Comparison of ENCODE assay signal across 8 cellular contexts in genomic region chr6:138773177-138774091, GRCh38. TPM values are rescaled to one million over a fixed set of nuclear protein-coding genes. Genes with fewer than 3 reads are reported as not detected.
A peak's percentile ranks its signal among the peaks of the same experiment; 100 is the strongest.
DNase-seq lines count a peak whose midpoint lies in the region; ATAC-seq and TF ChIP-seq lines count a peak whose summit lies in the region.

TSS of gene CCDC28A (plus strand) at chr6:138773769. CDS start at chr6:138776121, 2,352 bp downstream.

- no peaks in the 10 kb centered on the region for H3K9me3 Mint-ChIP-seq in natural killer cell treated with Interleukin-12 subunit alpha and Interleukin-12 subunit beta and Interleukin-15 and Interleukin-18, amount 100 ng/mL, for 72 hours

- H3K4me1 Mint-ChIP-seq in natural killer cell treated with Interleukin-12 subunit alpha and Interleukin-12 subunit beta and Interleukin-15 and Interleukin-18, amount 100 ng/mL, for 72 hours (ENCODE audit: low read depth in 2 of 2), result peaks cover 6 to 15% of the 10 kb centered on the region in 2 donors

- TF ChIP-seq CTCF in fibroblast of pulmonary artery (IDR thresholded peaks at IDR 0.05; ENCODE audit: low read length, missing control alignments), result no peak

- peak within 1 kb of the TSS; percentile 97 to 99 for H3K27ac Mint-ChIP-seq in natural killer cell treated with Interleukin-12 subunit alpha and Interleukin-12 subunit beta and Interleukin-15 and Interleukin-18, amount 100 ng/mL, for 72 hours

- DNase-seq in ELF-1 (ENCODE audit: low read depth, low spot score), result peak; percentile 98
- peak; percentile 90 for DNase-seq in H7
- peak; percentile 97 for DNase-seq in M059J (ENCODE audit: low read depth)
- DNase-seq in SHP77 (lab: John Stamatoyannopoulos, UW), result peak; percentile 95 to 97
- peak; percentile 92 for DNase-seq in activated effector memory CD4-positive, alpha-beta T cell treated with Interleukin-2 at 50 U/mL for 16 hours
- peak; percentile 97 for DNase-seq in fibroblast of pulmonary artery (ENCODE audit: low read depth)
- peak; percentile 93 for DNase-seq in natural killer cell treated with Interleukin-12 subunit alpha and Interleukin-12 subunit beta and Interleukin-15 and Interleukin-18, amount 100 ng/mL, for 72 hours (ENCODE audit: low spot score)
- peak; percentile 92 for DNase-seq in stimulated activated naive CD8-positive, alpha-beta T cell treated with anti-CD3 and anti-CD28 coated beads, Interleukin-15, Interleukin-2, amounts not matched to agents 100 U/mL and 50 U/mL, for 24 hours

- H3K36me3 Mint-ChIP-seq in natural killer cell treated with Interleukin-12 subunit alpha and Interleukin-12 subunit beta and Interleukin-15 and Interleukin-18, amount 100 ng/mL, for 72 hours, result peaks cover 7% of the 10 kb centered on the region

- no peaks in the 10 kb centered on the region for H3K27me3 Mint-ChIP-seq in natural killer cell treated with Interleukin-12 subunit alpha and Interleukin-12 subunit beta and Interleukin-15 and Interleukin-18, amount 100 ng/mL, for 72 hours

- ATAC-seq in natural killer cell treated with Interleukin-12 subunit alpha and Interleukin-12 subunit beta and Interleukin-15 and Interleukin-18, amount 100 ng/mL, for 72 hours, result peak; percentile 95 to 96
- peak; percentile 92 for ATAC-seq in stimulated activated naive CD8-positive, alpha-beta T cell treated with anti-CD3 and anti-CD28 coated beads, Interleukin-15, Interleukin-2, amounts not matched to agents 100 U/mL and 50 U/mL, for 24 hours

- peak within 1 kb of the TSS; percentile 65 for H3K4me3 ChIP-seq in H7 (ENCODE audit: insufficient read depth, low read depth, low read length)
- peak within 1 kb of the TSS; percentile 90 for H3K4me3 ChIP-seq in fibroblast of pulmonary artery (replicated peaks; ENCODE audit: low read depth, low read length)

- H3K27me3 ChIP-seq in H7 (ENCODE audit: control insufficient read depth, insufficient read depth, low read length), result no peaks in the 10 kb centered on the region

- peak within 1 kb of the TSS; percentile 99 for H3K4me3 Mint-ChIP-seq in natural killer cell treated with Interleukin-12 subunit alpha and Interleukin-12 subunit beta and Interleukin-15 and Interleukin-18, amount 100 ng/mL, for 72 hours

- no peaks in the 10 kb centered on the region for H3K36me3 ChIP-seq in H7 (replicated peaks; ENCODE audit: control insufficient read depth, insufficient read depth, low read length)

RNA-seq across cellular contexts. Expression of gene CCDC28A, which starts in this region (rescaled TPM):
- 9.1 and 9.9 TPM in 2 replicates for total RNA-seq in H7 (2014; rRNA removed; shearing (Covaris generic))
- total RNA-seq in M059J (2014; rRNA removed; shearing (Covaris generic)), result 29.8 and 40.8 TPM in 2 replicates
- total RNA-seq in natural killer cell treated with Interleukin-12 subunit alpha and Interleukin-12 subunit beta and Interleukin-15 and Interleukin-18, amount 100 ng/mL, for 72 hours, result 10 to 100 TPM; 13.5 to 16.4 TPM

Comparison
In these comparisons a context has a peak if more than half of its experiments do, and no peak if none do; other contexts are left out.
1. Peak in every context shown above with its lines: DNase-seq, ATAC-seq and H3K4me3 ChIP-seq.